ENCODE assay signal across 8 cellular contexts in the genomic region with DNA sequence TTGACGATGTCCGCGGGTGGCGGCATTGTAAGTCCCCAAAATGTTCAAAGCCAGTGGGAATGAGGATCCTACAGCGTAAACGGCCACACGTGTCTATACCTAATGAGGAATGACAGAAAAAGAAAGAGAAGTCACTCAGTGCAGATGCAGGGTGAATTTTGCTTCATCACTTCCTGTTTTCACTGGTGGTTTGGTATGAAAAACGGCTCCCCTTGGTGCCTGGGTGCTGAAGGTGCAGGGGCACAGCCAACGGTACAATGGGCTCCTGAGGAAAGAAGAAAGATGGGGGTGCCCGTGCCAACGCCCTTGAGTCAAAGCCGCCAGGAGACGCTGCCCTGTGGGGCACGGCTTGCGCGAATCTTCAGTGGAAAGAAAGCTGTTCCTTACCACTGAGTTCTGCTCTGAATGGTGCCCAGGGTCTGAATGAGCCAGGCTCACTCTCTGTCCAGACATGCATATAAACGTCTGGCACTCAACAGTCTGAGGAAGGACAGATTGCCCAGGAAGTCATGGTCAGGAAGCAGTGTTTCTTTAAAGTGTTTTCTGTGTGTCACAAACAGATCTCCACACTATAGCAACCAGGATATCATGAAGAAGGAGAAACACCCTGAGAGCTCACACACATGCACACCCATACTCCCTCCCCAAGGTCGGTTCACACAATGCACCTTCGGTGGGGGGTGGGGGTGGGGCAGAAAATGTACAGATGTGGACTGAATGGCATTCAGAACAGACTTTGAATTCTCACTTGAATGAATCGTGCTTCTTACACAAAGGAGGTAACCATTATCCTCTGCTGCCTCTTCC.
DNase-seq lines count a peak whose midpoint lies in the region; ATAC-seq and TF ChIP-seq lines count a peak whose summit lies in the region.

No MANE protein-coding gene starts in this region.

- H3K4me1 ChIP-seq in adrenal gland (replicated peaks in 1 of 2) (no peaks in the 10 kb centered on the region), sigmoid colon (no peaks in the 10 kb centered on the region)

- peak overlapping the region in 3 of 5 donors; percentile 21 to 79 (median 39) for H3K27ac ChIP-seq in adrenal gland
- H3K27ac ChIP-seq in sigmoid colon: peak overlapping the region in 3 of 4 donors; percentile 11 to 42 (median 33)

- H3K4me3 Mint-ChIP-seq in osteocyte (ENCODE audit: unreplicated experiment): no peak overlapping the region
- H3K4me3 Mint-ChIP-seq in HFFc6: no peak overlapping the region

- DNase-seq in T-helper 2 cell (peak; percentile 25 to 91 (median 59)), adrenal gland (peak in 2 of 7 donors; percentile 16 to 21), sigmoid colon (no peak), osteocyte (ENCODE audit: extremely low spot score, unreplicated experiment) (no peak), GM03348 (ENCODE audit: low spot score) (no peak), HFFc6 (no peak)

- H3K9me3 ChIP-seq in adrenal gland (replicated peaks in 1 of 3) (no peaks in the 10 kb centered on the region), sigmoid colon (no peaks in the 10 kb centered on the region)

- H3K9me3 Mint-ChIP-seq in osteocyte (ENCODE audit: unreplicated experiment) (no peaks in the 10 kb centered on the region), HFFc6 (peaks cover 47% of the 10 kb centered on the region)

- H3K4me3 ChIP-seq in adrenal gland: peak overlapping the region in 1 of 4 donors; percentile 6
- peak overlapping the region in 2 of 4 donors; percentile 9 to 16 for H3K4me3 ChIP-seq in sigmoid colon

- H3K27ac Mint-ChIP-seq in osteocyte (ENCODE audit: unreplicated experiment) (no peak overlapping the region), HFFc6 (no peak overlapping the region)

- TF ChIP-seq CTCF in adrenal gland (IDR thresholded peaks at IDR 0.05) (no peak), sigmoid colon (IDR thresholded peaks at IDR 0.05) (no peak), osteocyte (IDR thresholded peaks at IDR 0.05) (no peak), HFFc6 (IDR thresholded peaks at IDR 0.05) (no peak)

- intact Hi-C loops in adrenal gland (cut with DNase I) (no loop called here), sigmoid colon (cut with DNase I) (no loop called here)

- no peak for TF ChIP-seq POLR2A in adrenal gland (IDR thresholded peaks at IDR 0.05)
- TF ChIP-seq POLR2A in sigmoid colon (IDR thresholded peaks at IDR 0.05): no peak

- H3K36me3 ChIP-seq in adrenal gland (replicated peaks in 1 of 2) (no peaks in the 10 kb centered on the region), sigmoid colon (no peaks in the 10 kb centered on the region)

- H3K27me3 ChIP-seq in adrenal gland: no peaks in the 10 kb centered on the region
- no peaks in the 10 kb centered on the region for H3K27me3 ChIP-seq in sigmoid colon

- WGBS in adrenal gland, 4 donors: 59 to 68% (median 62%) methylated on average over 19 to 20 of the region's 20 CpGs
- WGBS in sigmoid colon, 2 donors: 39 to 76% methylated on average over 20 of the region's 20 CpGs

- no peak for TF ChIP-seq EP300 in sigmoid colon (IDR thresholded peaks at IDR 0.05)

- H3K36me3 Mint-ChIP-seq in osteocyte (ENCODE audit: unreplicated experiment) (no peaks in the 10 kb centered on the region), HFFc6 (ENCODE audit: low read depth) (no peaks in the 10 kb centered on the region)

- ATAC-seq in GM19043 (IDR thresholded peaks at IDR 0.05; ENCODE audit: low read depth, unreplicated experiment) (peak; percentile 42), HG03103 (IDR thresholded peaks at IDR 0.05; ENCODE audit: low read depth, unreplicated experiment) (peak; percentile 52)

- H3K4me1 Mint-ChIP-seq in osteocyte (ENCODE audit: unreplicated experiment): no peaks in the 10 kb centered on the region
- no peaks in the 10 kb centered on the region for H3K4me1 Mint-ChIP-seq in HFFc6 (ENCODE audit: low read depth)

- H3K27me3 Mint-ChIP-seq in osteocyte (ENCODE audit: unreplicated experiment): no peaks in the 10 kb centered on the region
- peaks cover 2% of the 10 kb centered on the region; the same call in 1 of the 2 replicates for H3K27me3 Mint-ChIP-seq in HFFc6 (ENCODE audit: insufficient read depth)

Comparison
In these comparisons a context has a peak if more than half of its experiments do, and no peak if none do; other contexts are left out.
1. DNase-seq: peak in T-helper 2 cell (5 of 5); none in sigmoid colon (single experiment), osteocyte (single experiment), GM03348 (single experiment) and HFFc6 (single experiment).